8 cellular contexts compared by ENCODE assay signal in genomic region chr5:56908942-56909293, GRCh38. TPM values are rescaled to one million over a fixed set of nuclear protein-coding genes. Genes with fewer than 3 reads are reported as not detected.
DNase-seq lines count a peak whose midpoint lies in the region; ATAC-seq and TF ChIP-seq lines count a peak whose summit lies in the region.

No MANE protein-coding gene starts in this region.

- H4K20me1 ChIP-seq in neural cell (ENCODE audit: insufficient read depth), result no peaks in the 10 kb centered on the region

- no TSS peak for BruUV-seq in Panc1 (replicated peaks; lab: Mats Ljungman, UMichigan)

- no peak overlapping the region for H3K4me2 ChIP-seq in neural cell (ENCODE audit: low read length)

- POLR2A ChIA-PET in Panc1 (lab: Charles Lee), result interaction anchor here (0.5 to 0.7 kb wide), 2 partner anchors 327 to 851 kb away, joined by 3 to 5 read pairs; no protein-coding TSS in a partner anchor

- peaks cover 9% of the 10 kb centered on the region for H3K36me3 Mint-ChIP-seq in activated CD4-positive, alpha-beta T cell treated with anti-CD3 and anti-CD28 coated beads, Interleukin-2, amount 10 ng/mL, durations not matched to agents 24 days and 14 days (ENCODE audit: low read depth)

- H3K27me3 ChIP-seq in Panc1 (ENCODE audit: control insufficient read depth, insufficient read depth, low read length), result no peaks in the 10 kb centered on the region
- no peaks in the 10 kb centered on the region for H3K27me3 ChIP-seq in neural cell (ENCODE audit: insufficient read depth, low read depth, low read length)

- no peak for TF ChIP-seq EP300 in neural cell (conservative IDR thresholded peaks at IDR 0.05; ENCODE audit: poor library complexity, severe bottlenecking)

- TF ChIP-seq CTCF in Panc1 (IDR thresholded peaks at IDR 0.05) (no peak), epithelial cell of esophagus (IDR thresholded peaks at IDR 0.05; ENCODE audit: insufficient read depth, low read depth, low read length, missing control alignments) (no peak), neural cell (IDR thresholded peaks at IDR 0.05; ENCODE audit: poor library complexity, severe bottlenecking) (no peak)

- peaks cover 20% of the 10 kb centered on the region for H3K27me3 Mint-ChIP-seq in activated CD4-positive, alpha-beta T cell treated with anti-CD3 and anti-CD28 coated beads, Interleukin-2, amount 10 ng/mL, durations not matched to agents 24 days and 14 days

- peak overlapping the region; percentile 55 for H3K9ac ChIP-seq in neural cell (ENCODE audit: low read length)

- H3K4me1 Mint-ChIP-seq in activated CD4-positive, alpha-beta T cell treated with anti-CD3 and anti-CD28 coated beads, Interleukin-2, amount 10 ng/mL, durations not matched to agents 24 days and 14 days, result peaks cover 21% of the 10 kb centered on the region

- H3K4me3 Mint-ChIP-seq in activated CD4-positive, alpha-beta T cell treated with anti-CD3 and anti-CD28 coated beads, Interleukin-2, amount 10 ng/mL, durations not matched to agents 24 days and 14 days, result peak overlapping the region; percentile 92

- H3F3A ChIP-seq in neural cell (ENCODE audit: insufficient read depth, low read length, poor library complexity, severe bottlenecking), result no peaks in the 10 kb centered on the region

- H3K79me2 ChIP-seq in neural cell (replicated peaks; ENCODE audit: insufficient read depth, low read length), result no peaks in the 10 kb centered on the region

- no peaks in the 10 kb centered on the region for H3K9me3 Mint-ChIP-seq in activated CD4-positive, alpha-beta T cell treated with anti-CD3 and anti-CD28 coated beads, Interleukin-2, amount 10 ng/mL, durations not matched to agents 24 days and 14 days

- no peak for DNase-seq in activated CD4-positive, alpha-beta T cell treated with anti-CD3 and anti-CD28 coated beads, Interleukin-2, amount 10 ng/mL, durations not matched to agents 24 days and 14 days
- no peak for DNase-seq in activated CD4-positive, alpha-beta T cell treated with anti-CD3 and anti-CD28 coated beads, Interleukin-2, amount 50 U/mL, for 48 hours
- no peak for DNase-seq in Panc1 (ENCODE audit: low read depth, low spot score)
- no peak for DNase-seq in epithelial cell of esophagus (ENCODE audit: low read depth)
- DNase-seq in ecto neural progenitor cell (ENCODE audit: low spot score), result no peak

- H3K36me3 ChIP-seq in Panc1 (ENCODE audit: control insufficient read depth, insufficient read depth, low read length) (no peaks in the 10 kb centered on the region; the same call in 1 of the 2 replicates), neural cell (ENCODE audit: insufficient read depth, low read length) (no peaks in the 10 kb centered on the region)

- no peaks in the 10 kb centered on the region for H3K9me3 ChIP-seq in Panc1 (ENCODE audit: control insufficient read depth, insufficient read depth, low read depth, low read length)
- H3K9me3 ChIP-seq in neural cell (ENCODE audit: low read length), result no peaks in the 10 kb centered on the region

- intact Hi-C loops in activated CD4-positive, alpha-beta T cell treated with anti-CD3 and anti-CD28 coated beads, Interleukin-2, amount 10 ng/mL, durations not matched to agents 24 days and 14 days (cut with micrococcal nuclease), result loop anchor here (1.0 to 5.0 kb wide), 5 partner anchors 43 to 1553 kb away; partner anchors contain the start of genes MIER3 and PLK2
- intact Hi-C loops in Panc1 (cut with micrococcal nuclease; ENCODE audit: unreplicated experiment), result loop anchor here (5.0 kb wide), 1 partner anchor 368 kb away; no protein-coding TSS in a partner anchor

- no peaks in the 10 kb centered on the region for H3K9me2 ChIP-seq in neural cell (ENCODE audit: insufficient read depth, low read length)

- H3K4me3 ChIP-seq in Panc1 (ENCODE audit: low read depth in 2 of 2, low read length in 2 of 2) (peak overlapping the region; percentile 67 to 71), epithelial cell of esophagus (ENCODE audit: low read length) (peak overlapping the region; percentile 64), neural cell (ENCODE audit: low read length) (peak overlapping the region; percentile 78)

- CTCF ChIA-PET in Panc1 (lab: Charles Lee), result no interaction called here

- H2AFZ ChIP-seq in neural cell (ENCODE audit: low read depth, low read length), result peak overlapping the region; percentile 28

- ATAC-seq in HG02678 (IDR thresholded peaks at IDR 0.05; ENCODE audit: unreplicated experiment), result peak; percentile 36
- peak; percentile 86 for ATAC-seq in Panc1
- no peak for ATAC-seq in HG03159 (IDR thresholded peaks at IDR 0.05; ENCODE audit: unreplicated experiment)

- H3K27ac Mint-ChIP-seq in activated CD4-positive, alpha-beta T cell treated with anti-CD3 and anti-CD28 coated beads, Interleukin-2, amount 10 ng/mL, durations not matched to agents 24 days and 14 days, result peak overlapping the region; percentile 86

- peak overlapping the region; percentile 93 for H3K27ac ChIP-seq in Panc1 (ENCODE audit: low read length)
- H3K27ac ChIP-seq in neural cell (ENCODE audit: low read length), result peak overlapping the region; percentile 15

- in situ Hi-C loops in Panc1 (cut with HindIII; ENCODE audit: low pct_unique_long_range_greater_than_20kb, low sequenced_read_pairs), result no loop called here

- H3K4me1 ChIP-seq in Panc1 (ENCODE audit: control insufficient read depth, insufficient read depth, low read length), result peaks cover 14% of the 10 kb centered on the region

- TF ChIP-seq RAD21 in neural cell (conservative IDR thresholded peaks at IDR 0.05), result no peak

TF ChIP-seq in neural cell, 6 proteins besides CTCF, POLR2A, EP300 and RAD21:
- TF ChIP-seq POLR2AphosphoS5 (IDR thresholded peaks at IDR 0.05), result no peak
TF ChIP-seq in neural cell: peak in this region for 0.

RNA-seq across cellular contexts. Expression of gene SETD9, which starts 0.5 kb away (rescaled TPM):
- total RNA-seq in activated CD4-positive, alpha-beta T cell treated with anti-CD3 and anti-CD28 coated beads, Interleukin-2, amount 10 ng/mL, durations not matched to agents 24 days and 14 days, result 15.9 and 17.0 TPM in 2 replicates
- 20.5 TPM for total RNA-seq in Panc1 (2021; ENCODE audit: unreplicated experiment)
- 13.7 TPM for polyA plus RNA-seq in Panc1 (2012; ENCODE audit: insufficient read length)
- polyA plus RNA-seq in neural cell, result 10.9 and 11.4 TPM in 2 replicates
- 3.9 and 6.7 TPM in 2 replicates for polyA minus RNA-seq in neural cell

RNA-seq across cellular contexts. Expression of gene MIER3, which starts 43.0 kb away (rescaled TPM):
- 35.4 and 37.6 TPM in 2 replicates for total RNA-seq in activated CD4-positive, alpha-beta T cell treated with anti-CD3 and anti-CD28 coated beads, Interleukin-2, amount 10 ng/mL, durations not matched to agents 24 days and 14 days
- total RNA-seq in Panc1 (2021; ENCODE audit: unreplicated experiment), result 29.7 TPM
- 6.6 TPM for polyA plus RNA-seq in Panc1 (2012; ENCODE audit: insufficient read length)
- polyA plus RNA-seq in neural cell, result 40.8 and 51.8 TPM in 2 replicates
- 87.6 and 104 TPM in 2 replicates for polyA minus RNA-seq in neural cell
